ENCODE assay signal across 11 cellular contexts in genomic region chrX:131366387-131366786, GRCh38.
DNase-seq lines count a peak whose midpoint lies in the region; ATAC-seq, FAIRE-seq and TF ChIP-seq lines count a peak whose summit lies in the region.
"Had no signal": no experiment of that assay in that cellular context is flagged by ENCODE, and none has a peak within 500 bp of the region (broad histone marks: within the 10 kb centered on the region; RNA-seq: fewer than 3 reads in every experiment).

No MANE protein-coding gene starts in this region.

- H2AK5ac ChIP-seq in mesenchymal stem cell (ENCODE audit: low read length, severe bottlenecking) = no peak overlapping the region

- in situ Hi-C loops in K562 (cut with MboI) = no loop called here

- BruUV-seq in K562 (replicated peaks; lab: Mats Ljungman, UMichigan) = no TSS peak

- H3K27ac Mint-ChIP-seq in HFFc6 (no peak overlapping the region), T-cell (no peak overlapping the region)
- H3K27ac Mint-ChIP-seq in T-helper 2 cell treated with Interferon-gamma antibody and Interleukin-4, amounts not matched to agents 5 μg/mL and 100 μg/mL, for 36 hours = no peak overlapping the region

- no peaks in the 10 kb centered on the region for H3K79me1 ChIP-seq in mesenchymal stem cell (replicated peaks; ENCODE audit: low read length, poor library complexity, severe bottlenecking)

- H3K27me3 Mint-ChIP-seq in HFFc6 (ENCODE audit: insufficient read depth) = no peaks in the 10 kb centered on the region
- no peaks in the 10 kb centered on the region for H3K27me3 Mint-ChIP-seq in T-helper 2 cell treated with Interferon-gamma antibody and Interleukin-4, amounts not matched to agents 5 μg/mL and 100 μg/mL, for 36 hours (ENCODE audit: low read depth)
- H3K27me3 Mint-ChIP-seq in T-cell = peaks cover 0 to 43% of the 10 kb centered on the region in 2 donors

- H3K18ac ChIP-seq in mesenchymal stem cell (ENCODE audit: low read depth in 1 of 2, low read length in 2 of 2) = no peak overlapping the region

- H3K9me1 ChIP-seq in K562 (ENCODE audit: control insufficient read depth, insufficient read depth, low read length) = no peaks in the 10 kb centered on the region

- H3K4me3 ChIP-seq in K562 = no peak overlapping the region
- H3K4me3 ChIP-seq in mesenchymal stem cell (ENCODE audit: insufficient read depth in 1 of 2, low read depth in 1 of 2, low read length in 2 of 2) = no peak overlapping the region
- H3K4me3 ChIP-seq: cardiac muscle cell had no signal

- no peak overlapping the region for H2AFZ ChIP-seq in K562 (ENCODE audit: low read depth, low read length)
- no peak overlapping the region for H2AFZ ChIP-seq in mesenchymal stem cell (ENCODE audit: low read depth, low read length)

- H2BK120ac ChIP-seq in mesenchymal stem cell (ENCODE audit: low read depth, low read length) = no peak overlapping the region

- H3K4me1 Mint-ChIP-seq in HFFc6 (ENCODE audit: low read depth) (no peaks in the 10 kb centered on the region), T-cell (no peaks in the 10 kb centered on the region)
- H3K4me1 Mint-ChIP-seq in T-helper 2 cell treated with Interferon-gamma antibody and Interleukin-4, amounts not matched to agents 5 μg/mL and 100 μg/mL, for 36 hours (ENCODE audit: low read depth) = no peaks in the 10 kb centered on the region

- no peak for TF ChIP-seq EP300 in K562 (IDR thresholded peaks at IDR 0.05; ENCODE audit: low read length)

- TF ChIP-seq RAD21 in K562 (CRISPR knock-in tag; conservative IDR thresholded peaks at IDR 0.05 in 1 of 2, IDR thresholded peaks at IDR 0.05 in 1 of 2) = peak; percentile 48 to 67

- ATAC-seq in K562 (0 out of 3 replicates have a peak, but pooled peaks have one; percentile 61), T-cell (replicated peaks in 1 of 4) (no peak)

- H3K4ac ChIP-seq in mesenchymal stem cell (ENCODE audit: low read depth in 1 of 2, low read length in 2 of 2) = no peak overlapping the region

- no peaks in the 10 kb centered on the region for H3K9me3 ChIP-seq in K562 (replicated peaks; ENCODE audit: control insufficient read depth, insufficient read depth, low read depth, low read length)
- no peaks in the 10 kb centered on the region for H3K9me3 ChIP-seq in mesenchymal stem cell (ENCODE audit: control insufficient read depth, low read length)

- TF ChIP-seq POLR2A in K562 (conservative IDR thresholded peaks at IDR 0.05) = no peak

- CTCF ChIA-PET in K562 (lab: Yijun Ruan, JAX; ENCODE audit: low intra/inter-chr PET ratio) = no interaction called here
- CTCF ChIA-PET in T-cell (lab: Charles Lee) = no interaction called here

- H3K4me1 ChIP-seq in K562 (replicated peaks in 1 of 2; ENCODE audit: control insufficient read depth in 2 of 2, insufficient read depth in 2 of 2, low read length in 2 of 2) (no peaks in the 10 kb centered on the region), mesenchymal stem cell (ENCODE audit: control insufficient read depth, insufficient read depth, low read depth, low read length) (no peaks in the 10 kb centered on the region)

- H3K4me3 Mint-ChIP-seq in HFFc6 = no peak overlapping the region
- H3K4me3 Mint-ChIP-seq in T-helper 2 cell treated with Interferon-gamma antibody and Interleukin-4, amounts not matched to agents 5 μg/mL and 100 μg/mL, for 36 hours = no peak overlapping the region
- no peak overlapping the region for H3K4me3 Mint-ChIP-seq in T-cell

- peak; percentile 6 for FAIRE-seq in K562 (lab: Jason Lieb, UNC)

- no peak overlapping the region for H4K91ac ChIP-seq in mesenchymal stem cell (ENCODE audit: low read length)

- H3K27ac ChIP-seq in K562 (ENCODE audit: extremely low read depth, low read depth, low read length) (no peak overlapping the region), mesenchymal stem cell (ENCODE audit: low read length, poor library complexity, severe bottlenecking) (no peak overlapping the region)
- H3K27ac ChIP-seq: cardiac muscle cell had no signal

- no peak overlapping the region for H2BK5ac ChIP-seq in mesenchymal stem cell (ENCODE audit: low read depth, low read length, poor library complexity, severe bottlenecking)

- WGBS in K562 (ENCODE audit: insufficient coverage, low coverage, missing lambda C conversion rate) = 6% methylated on average over 6 of the region's 6 CpGs
- 45% methylated on average over 5 of the region's 6 CpGs for WGBS in mesenchymal stem cell

- H3K9ac ChIP-seq in K562 (ENCODE audit: insufficient read depth in 1 of 2, low read depth in 2 of 2, low read length in 2 of 2) (no peak overlapping the region), mesenchymal stem cell (ENCODE audit: low read length) (no peak overlapping the region)

- H2BK12ac ChIP-seq in mesenchymal stem cell (ENCODE audit: low read length in 2 of 2) = no peak overlapping the region

- H3K36me3 ChIP-seq in K562 (ENCODE audit: control insufficient read depth, insufficient read depth, low read length) (no peaks in the 10 kb centered on the region), mesenchymal stem cell (ENCODE audit: control insufficient read depth in 1 of 2, insufficient read depth in 2 of 2, low read depth in 1 of 2, low read length in 2 of 2) (no peaks in the 10 kb centered on the region)
- H3K36me3 ChIP-seq: cardiac muscle cell had no signal

- H4K8ac ChIP-seq in mesenchymal stem cell (ENCODE audit: low read length) = no peak overlapping the region

- no peaks in the 10 kb centered on the region for H3K27me3 ChIP-seq in K562 (ENCODE audit: control insufficient read depth in 2 of 2, insufficient read depth in 2 of 2, low read length in 2 of 2)
- H3K27me3 ChIP-seq in mesenchymal stem cell (ENCODE audit: control insufficient read depth in 1 of 2, insufficient read depth in 1 of 2, low read length in 2 of 2) = peaks cover 0 to 26% of the 10 kb centered on the region in 2 experiments
- H3K27me3 ChIP-seq: cardiac muscle cell had no signal

- DNase-seq in COLO829 (ENCODE audit: low spot score) (peak; percentile 20), HT-29 (ENCODE audit: low spot score) (peak; percentile 44), K562 (ENCODE audit: extremely low read depth in 1 of 4, low spot score in 3 of 4) (peak in 2 of 4 experiments; percentile 8 to 9), mesenchymal stem cell (peak; percentile 35), HFFc6 (no peak), T-cell (no peak)
- DNase-seq in T-helper 2 cell treated with Interferon-gamma antibody and Interleukin-4, amounts not matched to agents 5 μg/mL and 100 μg/mL, for 36 hours (ENCODE audit: low spot score) = no peak
- no peak for DNase-seq in activated T-cell treated with anti-CD3 and anti-CD28 coated beads, Interleukin-2, amount 50 U/mL, for 48 hours
- DNase-seq: activated T-cell treated with anti-CD3 and anti-CD28 coated beads, Interleukin-2, amount 50 U/mL, for 1 hour; COR-L47 had no signal

- no peaks in the 10 kb centered on the region; the same call in 1 of the 2 replicates for H3K9me3 Mint-ChIP-seq in HFFc6
- no peaks in the 10 kb centered on the region for H3K9me3 Mint-ChIP-seq in T-helper 2 cell treated with Interferon-gamma antibody and Interleukin-4, amounts not matched to agents 5 μg/mL and 100 μg/mL, for 36 hours
- H3K9me3 Mint-ChIP-seq in T-cell = no peaks in the 10 kb centered on the region

- POLR2A ChIA-PET in K562 (lab: Yijun Ruan, JAX) (interaction anchor here (1.0 kb wide), 1 partner anchor 9 kb away, joined by 3 read pairs; no protein-coding TSS in a partner anchor), T-cell (lab: Charles Lee) (no interaction called here)

- intact Hi-C loops in K562 (cut with micrococcal nuclease) = loop anchor here (5.0 to 10.0 kb wide), 2 partner anchors 102 to 266 kb away; no protein-coding TSS in a partner anchor

- H3K14ac ChIP-seq in mesenchymal stem cell (ENCODE audit: low read length in 2 of 2) = no peak overlapping the region

- H2BK15ac ChIP-seq in mesenchymal stem cell (ENCODE audit: low read depth, poor library complexity, severe bottlenecking) = no peak overlapping the region

- no peaks in the 10 kb centered on the region for H3K79me2 ChIP-seq in K562 (ENCODE audit: control insufficient read depth, insufficient read depth, low read length)

- no peak overlapping the region for H3K23ac ChIP-seq in mesenchymal stem cell (ENCODE audit: low read length in 2 of 2)

- H3K36me3 Mint-ChIP-seq in HFFc6 (ENCODE audit: low read depth) (no peaks in the 10 kb centered on the region), T-cell (no peaks in the 10 kb centered on the region)
- no peaks in the 10 kb centered on the region for H3K36me3 Mint-ChIP-seq in T-helper 2 cell treated with Interferon-gamma antibody and Interleukin-4, amounts not matched to agents 5 μg/mL and 100 μg/mL, for 36 hours (ENCODE audit: low read depth)

- TF ChIP-seq CTCF in K562 (IDR thresholded peaks at IDR 0.05 in 2 of 3, conservative IDR thresholded peaks at IDR 0.05 in 1 of 3; ENCODE audit: insufficient read depth in 2 of 3, low read depth in 1 of 3, low read length in 3 of 3) = peak in 1 of 3 experiments; percentile 46; a peak in 3 of 6 replicates
- no peak for TF ChIP-seq CTCF in HFFc6 (IDR thresholded peaks at IDR 0.05)

- H3K4me2 ChIP-seq in K562 (ENCODE audit: insufficient read depth, low read length) = no peak overlapping the region
- H3K4me2 ChIP-seq in mesenchymal stem cell (ENCODE audit: low read length, poor library complexity, severe bottlenecking) = no peak overlapping the region

- H4K20me1 ChIP-seq in K562 (replicated peaks; ENCODE audit: control insufficient read depth, insufficient read depth, low read length) = no peaks in the 10 kb centered on the region; the same call in 1 of the 2 replicates

TF ChIP-seq in K562, 482 proteins besides CTCF, POLR2A, EP300 and RAD21 (continues in another document):
- TF ChIP-seq POLR2AphosphoS2 (IDR thresholded peaks at IDR 0.05; ENCODE audit: low read length) (no peak), UBTF (IDR thresholded peaks at IDR 0.05; ENCODE audit: borderline replicate concordance in 1 of 2, low read depth in 2 of 2, low read length in 2 of 2) (no peak), IRF2 (CRISPR knock-in tag; IDR thresholded peaks at IDR 0.05) (no peak), ZFX (CRISPR knock-in tag; IDR thresholded peaks at IDR 0.05) (no peak), POLR2G (IDR thresholded peaks at IDR 0.05; ENCODE audit: low read depth, low read length) (no peak)

Comparison
In these comparisons a context has a peak if more than half of its experiments do, and no peak if none do; other contexts are left out.
1. DNase-seq: peak in COLO829 (single experiment), HT-29 (single experiment) and mesenchymal stem cell (single experiment); none in HFFc6 (single experiment), T-helper 2 cell treated with Interferon-gamma antibody and Interleukin-4, amounts not matched to agents 5 μg/mL and 100 μg/mL, for 36 hours (single experiment), T-cell (0 of 34) and activated T-cell treated with anti-CD3 and anti-CD28 coated beads, Interleukin-2, amount 50 U/mL, for 48 hours (0 of 2).